ENCODE assay signal across 8 cellular contexts in the genomic region with DNA sequence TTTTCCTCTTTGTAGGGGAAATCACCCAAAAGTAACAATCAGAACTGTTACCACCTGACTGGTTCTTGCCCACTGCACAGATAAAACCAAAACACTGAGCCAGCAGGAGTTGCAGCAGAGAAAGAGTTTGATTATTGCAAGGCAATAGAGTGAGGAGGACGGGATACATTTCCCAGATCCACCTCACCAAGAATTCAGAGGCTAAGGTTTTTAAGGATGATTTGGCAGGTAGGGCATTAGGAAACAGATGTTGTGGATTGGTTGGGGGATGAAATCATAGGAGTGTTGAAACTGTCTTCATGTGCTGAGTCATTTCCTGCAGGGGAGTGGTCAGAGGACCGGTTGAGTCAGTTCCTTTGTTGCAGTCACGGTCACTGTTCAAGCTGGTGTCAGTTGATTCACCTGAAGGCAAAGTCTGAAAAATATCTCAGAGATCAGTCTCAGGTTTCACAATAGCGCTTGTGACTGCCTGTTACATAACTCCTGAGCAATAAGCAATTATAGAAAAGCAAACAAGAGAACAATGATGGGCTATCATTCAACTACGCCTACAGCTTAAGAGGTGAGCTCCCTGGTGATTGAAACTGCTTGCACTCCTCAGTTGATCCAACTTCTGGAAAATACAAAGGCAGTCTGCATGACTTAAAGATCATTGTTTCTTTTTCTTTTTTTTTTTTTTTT. TPM values are rescaled to one million over a fixed set of nuclear protein-coding genes. Genes with fewer than 3 reads are reported as not detected.
DNase-seq lines count a peak whose midpoint lies in the region; ATAC-seq, FAIRE-seq and TF ChIP-seq lines count a peak whose summit lies in the region.

No MANE protein-coding gene starts in this region.

- H3K23me2 ChIP-seq in H1 (ENCODE audit: low read depth, low read length) = no peaks in the 10 kb centered on the region; the same call in 1 of the 2 replicates

- ATAC-seq in GM18907 (IDR thresholded peaks at IDR 0.05; ENCODE audit: unreplicated experiment) (peak; percentile 82), HG03095 (IDR thresholded peaks at IDR 0.05; ENCODE audit: unreplicated experiment) (peak; percentile 82), upper lobe of right lung (peak; percentile 95)
- peak; percentile 89 for ATAC-seq in naive thymus-derived CD4-positive, alpha-beta T cell

- WGBS in H1 (ENCODE audit: extremely low coverage in 1 of 2, insufficient coverage in 1 of 2, insufficient read length in 1 of 2, insufficient replicate concordance in 2 of 2, low coverage in 1 of 2, low lambda C conversion rate in 2 of 2, missing lambda C conversion rate in 1 of 2), 2 experiments = 40% methylated on average over 5 of the region's 5 CpGs; no CpG with 5 or more reads in 1 of the 2 experiments

- H3K79me2 ChIP-seq in H1 (ENCODE audit: control insufficient read depth in 1 of 2, insufficient read depth in 2 of 2, low read length in 2 of 2) = no peaks in the 10 kb centered on the region

- no peak overlapping the region for H3K56ac ChIP-seq in H1 (replicated peaks; ENCODE audit: insufficient read length, low read depth, low read length)

- H2AFZ ChIP-seq in H1 (ENCODE audit: low read length) = peak overlapping the region; percentile 77; the same call in 1 of the 2 replicates

- 0 out of 3 replicates have a peak, but pooled peaks of 1 of the 2 experiments have one; percentile 55 for TF ChIP-seq POLR2A in H1 (IDR thresholded peaks at IDR 0.05; ENCODE audit: control extremely low read depth in 1 of 2, low read depth in 2 of 2, low read length in 2 of 2)

- TF ChIP-seq CTCF in AG04449 (IDR thresholded peaks at IDR 0.05; ENCODE audit: insufficient read depth, low read length, missing control alignments) (no peak), H1 (IDR thresholded peaks at IDR 0.05; ENCODE audit: control extremely low read depth in 1 of 3, insufficient read depth in 1 of 3, low read depth in 1 of 3, low read length in 3 of 3) (no peak), upper lobe of right lung (IDR thresholded peaks at IDR 0.05) (no peak)

- H4K5ac ChIP-seq in H1 (ENCODE audit: insufficient read length, low read depth, low read length) = no peak overlapping the region

- CTCF ChIA-PET in AG04449 (lab: Yijun Ruan, JAX) = interaction anchor here (0.8 kb wide), 1 partner anchor 11 kb away, joined by 3 read pairs; no protein-coding TSS in a partner anchor
- CTCF ChIA-PET in H1 (lab: Charles Lee; ENCODE audit: partially characterized antibody) = no interaction called here
- CTCF ChIA-PET in naive thymus-derived CD4-positive, alpha-beta T cell (lab: Charles Lee) = interaction anchor here (0.7 kb wide), 1 partner anchor 211 kb away, joined by 3 read pairs; no protein-coding TSS in a partner anchor

- TF ChIP-seq EP300 in H1 (IDR thresholded peaks at IDR 0.05; ENCODE audit: borderline replicate concordance in 1 of 2, low read depth in 2 of 2, low read length in 2 of 2) = peak in 1 of 2 experiments; percentile 74; a peak in 1 of 3 replicates

- H4K8ac ChIP-seq in H1 (ENCODE audit: extremely low read depth, insufficient read depth, low read length) = no peak overlapping the region

- peak overlapping the region; percentile 75 for H3K18ac ChIP-seq in H1 (ENCODE audit: extremely low read depth, low read length)

- no peaks in the 10 kb centered on the region for H3K36me3 ChIP-seq in H1 (ENCODE audit: control insufficient read depth in 2 of 4, insufficient read depth in 4 of 4, low read length in 3 of 4)
- H3K36me3 ChIP-seq in naive thymus-derived CD4-positive, alpha-beta T cell (ENCODE audit: control insufficient read depth in 2 of 3, insufficient read depth in 3 of 3, low read length in 3 of 3) = no peaks in the 10 kb centered on the region
- no peaks in the 10 kb centered on the region for H3K36me3 ChIP-seq in upper lobe of right lung

- H3K9me3 ChIP-seq in H1 (ENCODE audit: insufficient read depth in 2 of 2, low read depth in 1 of 2, low read length in 1 of 2) (no peaks in the 10 kb centered on the region), upper lobe of right lung (no peaks in the 10 kb centered on the region)
- H3K9me3 ChIP-seq in naive thymus-derived CD4-positive, alpha-beta T cell (ENCODE audit: control insufficient read depth in 2 of 3, low read length in 3 of 3) = no peaks in the 10 kb centered on the region

- H3K36me3 Mint-ChIP-seq in naive thymus-derived CD4-positive, alpha-beta T cell = peaks cover 0 to 25% (median 4%) of the 10 kb centered on the region in 5 donors

- peak overlapping the region; percentile 89 for H2BK5ac ChIP-seq in H1 (ENCODE audit: low read depth, low read length)

- H3K4me2 ChIP-seq in H1 (ENCODE audit: insufficient read depth in 1 of 2, low read depth in 2 of 2, low read length in 2 of 2) = peak overlapping the region; percentile 17 to 58; a peak in 2 of 4 replicates

- H3K4ac ChIP-seq in H1 (replicated peaks; ENCODE audit: insufficient read length, low read depth, low read length) = no peak overlapping the region

- intact Hi-C loops in naive thymus-derived CD4-positive, alpha-beta T cell (cut with micrococcal nuclease) = loop anchor here in 1 of 2 donors (1.0 to 5.0 kb wide), 6 partner anchors 14 to 427 kb away; a partner anchor contains a TSS
- intact Hi-C loops in upper lobe of right lung (cut with DNase I) = no loop called here

- H3K4me1 Mint-ChIP-seq in naive thymus-derived CD4-positive, alpha-beta T cell = peaks cover 31 to 76% (median 65%) of the 10 kb centered on the region in 7 donors

- peak overlapping the region; percentile 10 for H2BK120ac ChIP-seq in H1 (replicated peaks; ENCODE audit: low read depth, low read length)

- H3K79me1 ChIP-seq in H1 (ENCODE audit: low read depth, low read length) = no peaks in the 10 kb centered on the region

- POLR2A ChIA-PET in AG04449 (lab: Yijun Ruan, JAX) = no interaction called here
- POLR2A ChIA-PET in H1 (lab: Charles Lee; ENCODE audit: partially characterized antibody) = interaction anchor here (0.8 kb wide), 1 partner anchor 18 kb away, joined by 3 read pairs; no protein-coding TSS in a partner anchor
- POLR2A ChIA-PET in naive thymus-derived CD4-positive, alpha-beta T cell (lab: Charles Lee) = interaction anchor here (0.6 to 1.4 kb wide), 4 partner anchors 13 to 84 kb away, joined by 3 to 4 read pairs (median 3); a partner anchor contains a TSS

- no peak overlapping the region for H2AK5ac ChIP-seq in H1 (ENCODE audit: low read depth, low read length)

- no peak overlapping the region for H2BK15ac ChIP-seq in H1 (ENCODE audit: low read length)

- H4K91ac ChIP-seq in H1 (replicated peaks; ENCODE audit: insufficient read length, low read length) = peak overlapping the region; percentile 57

- H2BK12ac ChIP-seq in H1 (ENCODE audit: low read depth, low read length) = peak overlapping the region; percentile 82

- no peak overlapping the region for H3K23ac ChIP-seq in H1 (ENCODE audit: insufficient read length)

- DNase-seq in AG04449 (ENCODE audit: low read depth, low spot score) (peak; percentile 75), NCI-H2081 treated with DMSO at 0.1 percent for 48 hours (lab: John Stamatoyannopoulos, UW) (peak; percentile 98), H1 (ENCODE audit: low read depth in 1 of 2, low spot score in 2 of 2) (peak in 1 of 2 experiments; percentile 67), upper lobe of right lung (no peak)
- peak; percentile 17 to 42 (median 40) for DNase-seq in activated CD4-positive, CD25-positive, alpha-beta regulatory T cell (lab: John Stamatoyannopoulos, UW)
- DNase-seq in naive thymus-derived CD4-positive, alpha-beta T cell = peak in 1 of 9 donors; percentile 57

- no peaks in the 10 kb centered on the region for H3K27me3 Mint-ChIP-seq in naive thymus-derived CD4-positive, alpha-beta T cell

- no peaks in the 10 kb centered on the region for H4K20me1 ChIP-seq in H1 (replicated peaks in 1 of 2; ENCODE audit: control insufficient read depth in 1 of 2, insufficient read depth in 2 of 2, low read length in 2 of 2)

- peaks cover 0 to 16% (median 0%) of the 10 kb centered on the region in 11 donors for H3K9me3 Mint-ChIP-seq in naive thymus-derived CD4-positive, alpha-beta T cell

- peak overlapping the region; percentile 24; the same call in 1 of the 2 replicates for H2BK20ac ChIP-seq in H1 (ENCODE audit: low read length)

- no peaks in the 10 kb centered on the region for H3K27me3 ChIP-seq in H1 (replicated peaks in 1 of 4; ENCODE audit: control insufficient read depth in 3 of 4, extremely low read depth in 1 of 4, insufficient read depth in 3 of 4, low read length in 3 of 4)
- no peaks in the 10 kb centered on the region for H3K27me3 ChIP-seq in naive thymus-derived CD4-positive, alpha-beta T cell (ENCODE audit: control insufficient read depth in 2 of 2, insufficient read depth in 2 of 2, low read length in 2 of 2)
- H3K27me3 ChIP-seq in upper lobe of right lung = no peaks in the 10 kb centered on the region

- peak; percentile 75 for FAIRE-seq in H1 (lab: Jason Lieb, UNC)

- no peak overlapping the region for H3K9ac ChIP-seq in H1 (replicated peaks in 1 of 4; ENCODE audit: extremely low read depth in 1 of 4, low read depth in 3 of 4, low read length in 3 of 4)

- H3K27ac ChIP-seq in H1 (ENCODE audit: low read depth, low read length) (peak overlapping the region; percentile 9; the same call in 1 of the 2 replicates), upper lobe of right lung (peak overlapping the region; percentile 71)
- no peak overlapping the region for H3K27ac ChIP-seq in naive thymus-derived CD4-positive, alpha-beta T cell (ENCODE audit: low read depth, low read length)

- TF ChIP-seq RAD21 in H1 (IDR thresholded peaks at IDR 0.05 in 1 of 2, conservative IDR thresholded peaks at IDR 0.05 in 1 of 2; ENCODE audit: low read depth in 2 of 2, low read length in 2 of 2) = no peak

- peak overlapping the region in 7 of 10 donors; percentile 21 to 66 (median 38) for H3K4me3 Mint-ChIP-seq in naive thymus-derived CD4-positive, alpha-beta T cell

- H3K4me3 ChIP-seq in AG04449 (ENCODE audit: low read depth, low read length) = no peak overlapping the region
- peak overlapping the region in 1 of 4 experiments; percentile 8; a peak in 1 of 8 replicates for H3K4me3 ChIP-seq in H1 (ENCODE audit: extremely low read depth in 1 of 4, insufficient read depth in 2 of 4, low read depth in 3 of 4, low read length in 4 of 4)
- peak overlapping the region; percentile 34 for H3K4me3 ChIP-seq in naive thymus-derived CD4-positive, alpha-beta T cell (ENCODE audit: low read length)
- no peak overlapping the region for H3K4me3 ChIP-seq in upper lobe of right lung

- peak overlapping the region in 8 of 9 donors; percentile 14 to 83 (median 63) for H3K27ac Mint-ChIP-seq in naive thymus-derived CD4-positive, alpha-beta T cell

- H3K14ac ChIP-seq in H1 (ENCODE audit: insufficient read length) = no peak overlapping the region

- H3K4me1 ChIP-seq in H1 (replicated peaks in 1 of 4; ENCODE audit: control insufficient read depth in 3 of 4, insufficient read depth in 4 of 4, low read length in 3 of 4) (peaks cover 0 to 11% (median 6%) of the 10 kb centered on the region in 4 experiments; a peak in 4 of 7 replicates), upper lobe of right lung (peaks cover 38% of the 10 kb centered on the region)
- H3K4me1 ChIP-seq in naive thymus-derived CD4-positive, alpha-beta T cell (ENCODE audit: control insufficient read depth in 2 of 2, insufficient read depth in 2 of 2, low read length in 2 of 2) = peaks cover 18 to 20% of the 10 kb centered on the region in 2 donors

RNA-seq across cellular contexts. Expression of a gene that starts 20.3 kb away (rescaled TPM):
- 7.1 and 7.5 TPM in 2 replicates for total RNA-seq in H1 (2021; fragmentation: NEBNext Ultra II Directional; extraction: Animal tissue kit (Norgen Biotek cat#: 25700))
- 10.1 and 13.8 TPM in 2 replicates for polyA plus RNA-seq in H1 (2011; rRNA removed)
- 19.1 TPM for polyA plus RNA-seq in H1 (2011; cell fraction: cytosol; rRNA removed)
- polyA plus RNA-seq in H1 (2011; cell fraction: nucleus; rRNA removed) = 3.0 TPM
- 9.2 to 13.0 TPM (median 10.2 TPM) in 4 replicates for polyA plus RNA-seq in H1 (2012, experiment 1 of 2)
- polyA plus RNA-seq in H1 (2012, experiment 2 of 2) = 1.6 TPM
- 6.8 TPM for polyA plus RNA-seq in H1 (2013, experiment 1 of 2)
- 7.9 TPM for polyA plus RNA-seq in H1 (2013, experiment 2 of 2)
- 9.4 and 9.6 TPM in 2 replicates for polyA minus RNA-seq in H1 (2011; rRNA and poly(A)+ RNA removed)
- 5.7 TPM for polyA minus RNA-seq in H1 (2011; cell fraction: cytosol; rRNA and poly(A)+ RNA removed)
- 6.2 TPM for polyA minus RNA-seq in H1 (2011; cell fraction: nucleus; rRNA and poly(A)+ RNA removed)
- 10 to 100 TPM in 2 of 5 experiments, 1 to 10 TPM in 3; 4.1 to 22.9 (median 8.1) TPM for total RNA-seq in naive thymus-derived CD4-positive, alpha-beta T cell
- 10 to 100 TPM; 15.7 to 17.8 TPM for polyA plus RNA-seq in naive thymus-derived CD4-positive, alpha-beta T cell
- total RNA-seq in upper lobe of right lung = 9.9 TPM
